ENCODE assay signal across 25 cellular contexts in the genomic region with DNA sequence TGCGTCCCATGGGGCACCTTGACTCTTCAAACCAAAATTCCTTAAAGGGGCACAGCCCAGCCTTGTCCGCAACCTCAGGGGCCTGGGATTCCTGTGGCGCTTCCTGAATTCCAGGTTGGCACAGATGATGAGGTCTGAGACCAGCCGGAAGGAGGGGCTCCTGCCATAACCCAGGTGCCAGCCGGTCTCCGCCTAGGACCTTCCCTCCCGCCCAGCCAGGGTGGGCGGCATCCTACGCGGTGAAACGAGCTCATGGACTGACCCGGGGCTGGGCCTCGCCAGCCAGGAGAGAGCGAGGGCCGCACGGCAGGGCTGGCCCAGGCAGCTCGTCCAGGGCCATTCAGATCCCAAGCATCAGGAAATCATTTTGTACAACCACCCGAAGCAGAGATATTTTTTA. TPM values are rescaled to one million over a fixed set of nuclear protein-coding genes. Genes with fewer than 3 reads are reported as not detected.
"Had no signal": no experiment of that assay in that cellular context is flagged by ENCODE, and none has a peak within 500 bp of the region (broad histone marks: within the 10 kb centered on the region; RNA-seq: fewer than 3 reads in every experiment).

No MANE protein-coding gene starts in this region.

- DNase-seq: activated CD4-positive, alpha-beta T cell treated with anti-CD3 and anti-CD28 coated beads, Interleukin-2, amount 10 ng/mL, durations not matched to agents 24 days and 14 days; activated naive CD4-positive, alpha-beta T cell; activated T-cell treated with anti-CD3 and anti-CD28 coated beads, Interleukin-2, amount 50 U/mL, for 4 hours; brain microvascular endothelial cell; central memory CD4-positive, alpha-beta T cell; effector memory CD4-positive, alpha-beta T cell; esophagus squamous epithelium; heart left ventricle; left cardiac atrium; lower lobe of right lung; mesendoderm; occipital lobe; stimulated activated CD4-positive, alpha-beta T cell treated with anti-CD3 and anti-CD28 coated beads, Interleukin-4, amount 100 ng/mL, for 1 hour; stimulated activated naive CD4-positive, alpha-beta T cell treated with Interleukin-2 at 50 U/mL for 16 hours had no signal

- H3K4me3 ChIP-seq: adrenal gland, ascending aorta, esophagus squamous epithelium, gastroesophageal sphincter, heart left ventricle, lower lobe of right lung had no signal

- H3K27ac ChIP-seq: adrenal gland, ascending aorta, brain microvascular endothelial cell, esophagus squamous epithelium, gastroesophageal sphincter, heart left ventricle, lower lobe of right lung had no signal

- H3K9me3 ChIP-seq: adrenal gland, ascending aorta, esophagus squamous epithelium, gastroesophageal sphincter, heart left ventricle, lower lobe of right lung had no signal

- H3K4me3 Mint-ChIP-seq: activated CD4-positive, alpha-beta T cell treated with anti-CD3 and anti-CD28 coated beads, Interleukin-2, amount 10 ng/mL, durations not matched to agents 24 days and 14 days; activated naive CD8-positive, alpha-beta T cell; activated T-cell treated with anti-CD3 and anti-CD28 coated beads, Interleukin-2, amount 50 U/mL, for 4 hours; naive thymus-derived CD4-positive, alpha-beta T cell; neural crest cell had no signal

- H3K4me1 ChIP-seq: esophagus squamous epithelium, gastroesophageal sphincter, lower lobe of right lung had no signal

- ATAC-seq: activated CD4-positive, CD25-positive, alpha-beta regulatory T cell treated with anti-CD3 and anti-CD28 coated beads, Interleukin-2, amount 50 U/mL, for 24 hours; activated T-cell treated with anti-CD3 and anti-CD28 coated beads, Interleukin-2, amount 50 U/mL, for 4 hours; gastroesophageal sphincter; heart left ventricle; left cardiac atrium; lower lobe of right lung; naive thymus-derived CD4-positive, alpha-beta T cell had no signal

- H3K27ac Mint-ChIP-seq: activated CD4-positive, alpha-beta T cell treated with anti-CD3 and anti-CD28 coated beads, Interleukin-2, amount 10 ng/mL, durations not matched to agents 24 days and 14 days; activated naive CD8-positive, alpha-beta T cell; activated T-helper 2 cell treated with anti-CD3 and anti-CD28 coated beads, Interferon-gamma antibody, Interleukin-2, Interleukin-4, amounts not matched to agents 10 μg/mL and 5 μg/mL and 100 μg/mL, durations not matched to agents 14 hours and 24 hours and 36 hours; naive thymus-derived CD4-positive, alpha-beta T cell had no signal

- H3K4me1 Mint-ChIP-seq: activated CD4-positive, alpha-beta T cell treated with anti-CD3 and anti-CD28 coated beads, Interleukin-2, amount 10 ng/mL, durations not matched to agents 24 days and 14 days; naive thymus-derived CD4-positive, alpha-beta T cell; neural crest cell had no signal

- H3K36me3 Mint-ChIP-seq: activated naive CD8-positive, alpha-beta T cell; naive thymus-derived CD4-positive, alpha-beta T cell had no signal

- H3K36me3 ChIP-seq: brain microvascular endothelial cell had no signal

- H3K27me3 ChIP-seq: adrenal gland, ascending aorta, brain microvascular endothelial cell, esophagus squamous epithelium, gastroesophageal sphincter, heart left ventricle had no signal

- H3K27me3 Mint-ChIP-seq: activated CD4-positive, alpha-beta T cell treated with anti-CD3 and anti-CD28 coated beads, Interleukin-2, amount 10 ng/mL, durations not matched to agents 24 days and 14 days; activated naive CD8-positive, alpha-beta T cell had no signal

- H3K9me3 Mint-ChIP-seq: activated CD4-positive, alpha-beta T cell treated with anti-CD3 and anti-CD28 coated beads, Interleukin-2, amount 10 ng/mL, durations not matched to agents 24 days and 14 days; activated T-cell treated with anti-CD3 and anti-CD28 coated beads, Interleukin-2, amount 50 U/mL, for 4 hours; activated T-helper 2 cell treated with anti-CD3 and anti-CD28 coated beads, Interferon-gamma antibody, Interleukin-2, Interleukin-4, amounts not matched to agents 10 μg/mL and 5 μg/mL and 100 μg/mL, durations not matched to agents 14 hours and 24 hours and 36 hours; naive thymus-derived CD4-positive, alpha-beta T cell had no signal

RNA-seq across cellular contexts. Expression of gene AMBP, which starts 23.0 kb away (rescaled TPM):
- total RNA-seq: activated CD4-positive, alpha-beta T cell treated with anti-CD3 and anti-CD28 coated beads, Interleukin-2, amount 10 ng/mL, durations not matched to agents 24 days and 14 days; activated T-helper 2 cell treated with anti-CD3 and anti-CD28 coated beads, Interferon-gamma antibody, Interleukin-2, Interleukin-4, amounts not matched to agents 10 μg/mL and 5 μg/mL and 100 μg/mL, durations not matched to agents 14 hours and 24 hours and 36 hours; dermis microvascular lymphatic vessel endothelial cell; gastroesophageal sphincter; naive thymus-derived CD4-positive, alpha-beta T cell; T-helper 2 cell treated with Interferon-gamma antibody and Interleukin-4, amounts not matched to agents 100 ng/mL and 5 ng/mL, for 36 hours; urinary bladder had no signal

RNA-seq across cellular contexts. Expression of gene KIF12, which starts 44.0 kb away (rescaled TPM):
- total RNA-seq: activated CD4-positive, alpha-beta T cell treated with anti-CD3 and anti-CD28 coated beads, Interleukin-2, amount 10 ng/mL, durations not matched to agents 24 days and 14 days; activated T-helper 2 cell treated with anti-CD3 and anti-CD28 coated beads, Interferon-gamma antibody, Interleukin-2, Interleukin-4, amounts not matched to agents 10 μg/mL and 5 μg/mL and 100 μg/mL, durations not matched to agents 14 hours and 24 hours and 36 hours; ascending aorta; dermis microvascular lymphatic vessel endothelial cell; gastroesophageal sphincter; naive thymus-derived CD4-positive, alpha-beta T cell; neural crest cell; T-helper 2 cell treated with Interferon-gamma antibody and Interleukin-4, amounts not matched to agents 100 ng/mL and 5 ng/mL, for 36 hours had no signal
